8 cellular contexts compared by ENCODE assay signal in the genomic region with DNA sequence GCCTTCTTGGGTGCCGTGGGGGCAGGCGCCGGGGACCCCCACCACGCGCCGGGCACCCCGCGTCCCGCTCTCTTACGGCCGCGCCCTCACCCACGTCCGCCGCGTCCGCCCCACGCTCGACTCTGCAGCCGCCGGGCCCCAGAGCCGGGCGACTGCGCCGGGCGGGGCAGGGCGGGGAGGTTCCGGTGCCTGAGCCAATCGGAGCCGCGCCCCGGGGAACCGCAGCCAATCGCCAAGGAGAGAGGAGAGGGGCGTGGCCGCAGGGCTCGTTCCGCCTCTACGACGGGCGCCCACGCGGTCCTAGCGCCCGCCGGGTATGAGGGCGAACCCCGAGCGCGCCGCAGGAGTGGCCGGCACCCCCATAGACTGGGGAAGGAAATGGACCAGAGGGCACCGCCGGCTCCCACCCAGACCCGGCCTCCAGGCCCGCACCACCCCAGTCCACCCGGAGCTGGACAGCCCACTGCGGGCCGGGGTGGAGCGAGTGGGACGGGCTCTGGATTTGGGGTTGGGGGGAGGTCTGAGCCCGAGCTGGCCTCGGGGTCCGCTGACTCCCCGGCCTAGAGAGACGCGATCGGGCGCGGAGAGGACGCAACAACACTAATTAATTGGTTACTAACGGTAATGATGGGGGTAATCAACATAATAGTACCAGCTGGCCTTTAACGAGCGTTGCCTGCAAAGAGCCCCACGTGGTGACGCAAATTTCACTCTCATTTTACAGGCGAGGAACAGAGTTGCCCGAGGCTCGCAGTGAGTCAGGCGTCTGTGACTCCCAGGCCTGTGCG. TPM values are rescaled to one million over a fixed set of nuclear protein-coding genes. Genes with fewer than 3 reads are reported as not detected.
A peak's percentile ranks its signal among the peaks of the same experiment; 100 is the strongest.
DNase-seq lines count a peak whose midpoint lies in the region; ATAC-seq and TF ChIP-seq lines count a peak whose summit lies in the region.

Gene MFSD12 (minus strand): TSS at position 126 of the 788 bp plus-strand sequence. CDS start 183 bp downstream, outside the sequence.

- H3K9me3 Mint-ChIP-seq in IgD-negative memory B cell, result no peaks in the 10 kb centered on the region

- peak; percentile 43 for TF ChIP-seq POLR2A in erythroblast (IDR thresholded peaks at IDR 0.05; ENCODE audit: low read length)

- no peaks in the 10 kb centered on the region for H3K27me3 Mint-ChIP-seq in IgD-negative memory B cell

- no peaks in the 10 kb centered on the region for H3K27me3 ChIP-seq in muscle layer of colon (ENCODE audit: control insufficient read depth in 1 of 2, insufficient read depth in 2 of 2, low read length in 2 of 2)

- H3K9me3 ChIP-seq in muscle layer of colon (ENCODE audit: low read length), result no peaks in the 10 kb centered on the region

- DNase-seq in DMS153 treated with DMSO at 0.1 percent for 48 hours (lab: John Stamatoyannopoulos, UW; ENCODE audit: unreplicated experiment) (peak; percentile 66), OCI-M1 (lab: John Stamatoyannopoulos, UW) (peak; percentile 92), activated T-cell treated with anti-CD3 and anti-CD28 coated beads for 48 hours (ENCODE audit: low read depth) (peak; percentile 97), erythroblast (lab: John Stamatoyannopoulos, UW) (peak; percentile 93 to 97)
- peak; percentile 91 to 94 for DNase-seq in stimulated activated CD8-positive, alpha-beta memory T cell treated with anti-CD3 and anti-CD28 coated beads, Interleukin-7, amount 100 ng/mL, for 1 hour (ENCODE audit: low read depth in 2 of 2)

- no peaks in the 10 kb centered on the region for H3K36me3 Mint-ChIP-seq in IgD-negative memory B cell

- peak within 1 kb of the TSS; percentile 86 to 98 (median 93) for H3K4me3 Mint-ChIP-seq in IgD-negative memory B cell

- H3K27ac ChIP-seq in muscle layer of colon (ENCODE audit: low read depth, low read length), result peak within 1 kb of the TSS; percentile 92

- H3K36me3 ChIP-seq in muscle layer of colon (ENCODE audit: insufficient read depth, low read length), result no peaks in the 10 kb centered on the region

- peak; percentile 79 for ATAC-seq in GM21576 (IDR thresholded peaks at IDR 0.05; ENCODE audit: unreplicated experiment)

- H3K4me1 ChIP-seq in muscle layer of colon (ENCODE audit: insufficient read depth, low read length), result peaks cover 20% of the 10 kb centered on the region

- peak within 1 kb of the TSS; percentile 57 for H3K9ac ChIP-seq in muscle layer of colon (ENCODE audit: low read length)

- peak within 1 kb of the TSS; percentile 84 to 91 for H3K4me3 ChIP-seq in muscle layer of colon (ENCODE audit: low read depth in 1 of 2, low read length in 2 of 2)

- H3K27ac Mint-ChIP-seq in IgD-negative memory B cell, result peak within 1 kb of the TSS; percentile 89 to 94 (median 91)

- peaks cover 26 to 35% (median 32%) of the 10 kb centered on the region in 3 donors for H3K4me1 Mint-ChIP-seq in IgD-negative memory B cell

RNA-seq across cellular contexts. Expression of gene MFSD12, which starts in this region (rescaled TPM):
- polyA plus RNA-seq in IgD-negative memory B cell, result 51.9 TPM

Comparison
In these comparisons a context has a peak if more than half of its experiments do, and no peak if none do; other contexts are left out.
1. Peak in every context shown above with its lines: DNase-seq, ATAC-seq, H3K4me3 ChIP-seq and H3K27ac ChIP-seq.